1 cellular context compared by ENCODE assay signal in genomic region chr14:76450476-76450875, GRCh38.
TF ChIP-seq lines count a peak whose summit lies in the region.

No MANE protein-coding gene starts in this region.

TF ChIP-seq in H1, 55 proteins besides CTCF, POLR2A, EP300 and RAD21:
- TF ChIP-seq SRF (IDR thresholded peaks at IDR 0.05; ENCODE audit: low read depth, low read length) (no peak), YY1 (IDR thresholded peaks at IDR 0.05; ENCODE audit: low read depth, low read length) (no peak), CBX8 (IDR thresholded peaks at IDR 0.05; ENCODE audit: borderline replicate concordance, low read depth, low read length) (no peak), SAP30 (IDR thresholded peaks at IDR 0.05; ENCODE audit: insufficient read depth, insufficient replicate concordance, low read length) (no peak), SUZ12 (IDR thresholded peaks at IDR 0.05; ENCODE audit: low read length) (no peak), MAFK (IDR thresholded peaks at IDR 0.05; ENCODE audit: low read depth, low read length) (no peak), SP1 (IDR thresholded peaks at IDR 0.05; ENCODE audit: low read depth, low read length) (no peak), ZNF274 (IDR thresholded peaks at IDR 0.05; ENCODE audit: borderline replicate concordance, extremely low read depth, low read length) (no peak), SP2 (IDR thresholded peaks at IDR 0.05; ENCODE audit: low read length) (no peak), TAF1 (IDR thresholded peaks at IDR 0.05; ENCODE audit: low read depth, low read length) (no peak), ATF2 (IDR thresholded peaks at IDR 0.05; ENCODE audit: low read length) (no peak), GABPA (IDR thresholded peaks at IDR 0.05; ENCODE audit: borderline replicate concordance, insufficient read depth, low read length) (no peak), JUN (IDR thresholded peaks at IDR 0.05; ENCODE audit: low read depth, low read length) (no peak), FOSL1 (IDR thresholded peaks at IDR 0.05; ENCODE audit: insufficient read depth, low read depth, low read length) (no peak)
TF ChIP-seq in H1: peak in this region for 0.
